15 cellular contexts compared by ENCODE assay signal in the genomic region with DNA sequence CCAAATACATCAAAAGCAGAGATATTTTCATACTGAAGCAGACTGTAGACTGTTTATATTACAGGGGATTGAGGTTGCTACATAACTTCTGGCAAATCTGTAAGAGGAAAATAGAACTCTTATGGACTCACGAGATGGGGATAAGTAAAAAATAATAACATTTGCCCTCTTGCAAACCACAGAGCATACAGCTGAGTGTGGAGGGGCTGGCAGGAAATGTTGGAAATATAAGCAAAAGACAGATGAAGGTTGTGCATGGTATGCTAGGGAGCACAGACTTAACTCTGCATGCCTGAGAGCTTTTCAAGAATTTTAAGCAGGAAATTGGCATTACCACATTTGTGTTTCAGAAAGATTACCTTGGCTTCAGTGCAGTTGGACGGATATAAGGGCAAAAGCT.
"Had no signal": no experiment of that assay in that cellular context is flagged by ENCODE, and none has a peak within 500 bp of the region (broad histone marks: within the 10 kb centered on the region; RNA-seq: fewer than 3 reads in every experiment).

No MANE protein-coding gene starts in this region.

- DNase-seq: activated CD4-positive, alpha-beta T cell treated with anti-CD3 and anti-CD28 coated beads, Interleukin-2, amount 50 U/mL, for 4 hours; activated CD4-positive, CD25-positive, alpha-beta regulatory T cell treated with anti-CD3 and anti-CD28 coated beads, Interleukin-2, amount 50 U/mL, for 72 hours; activated effector memory CD4-positive, alpha-beta T cell treated with anti-CD3 and anti-CD28 coated beads, Interleukin-2, amount 50 U/mL, for 16 hours; activated T-cell treated with anti-CD3 and anti-CD28 coated beads, Interleukin-2, amount 50 U/mL, for 24 hours; amygdala; effector CD8-positive, alpha-beta T cell; left lung; nucleus accumbens; right lobe of liver; stimulated activated CD4-positive, alpha-beta T cell treated with anti-CD3 and anti-CD28 coated beads, Interleukin-2, amount 100 ng/mL, for 48 hours; stimulated activated naive CD4-positive, alpha-beta T cell treated with Interleukin-2 at 50 U/mL for 16 hours had no signal

- H3K36me3 ChIP-seq: cardiac muscle cell, left lung, right lobe of liver, suprapubic skin had no signal

- H3K9me3 ChIP-seq: left lung, right lobe of liver, suprapubic skin had no signal

- H3K27me3 ChIP-seq: cardiac muscle cell, left lung, right lobe of liver, suprapubic skin had no signal

- ATAC-seq: activated naive CD4-positive, alpha-beta T cell treated with anti-CD3 and anti-CD28 coated beads, Interleukin-2, amount 50 U/mL, for 72 hours; left lung; right lobe of liver had no signal

- H3K4me1 ChIP-seq: left lung, right lobe of liver, suprapubic skin had no signal

- H3K27ac ChIP-seq: cardiac muscle cell, left lung, right lobe of liver, suprapubic skin had no signal

- FAIRE-seq: colon had no signal

- H3K4me3 ChIP-seq: cardiac muscle cell, left lung, right lobe of liver, suprapubic skin had no signal
